ENCODE assay signal across 25 cellular contexts in genomic region chr6:142752348-142752747, GRCh38.
"Had no signal": no experiment of that assay in that cellular context is flagged by ENCODE, and none has a peak within 500 bp of the region (broad histone marks: within the 10 kb centered on the region; RNA-seq: fewer than 3 reads in every experiment).

No MANE protein-coding gene starts in this region.

- H3K27me3 ChIP-seq: left lung, ovary, right atrium auricular region, spleen, suprapubic skin, tibial artery, upper lobe of right lung had no signal

- H3K9me3 ChIP-seq: left lung, lower lobe of right lung, ovary, right atrium auricular region, spleen, suprapubic skin, thoracic aorta, tibial artery, upper lobe of right lung had no signal

- H3K27ac Mint-ChIP-seq: natural killer cell treated with Interleukin-12 subunit alpha and Interleukin-12 subunit beta and Interleukin-15 and Interleukin-18, amount 100 ng/mL, for 72 hours; progenitor cell of endocrine pancreas had no signal

- H3K9me3 Mint-ChIP-seq: naive B cell; natural killer cell treated with Interleukin-12 subunit alpha and Interleukin-12 subunit beta and Interleukin-15 and Interleukin-18, amount 100 ng/mL, for 72 hours; stimulated activated effector memory CD8-positive, alpha-beta T cell treated with anti-CD3 and anti-CD28 coated beads, Interleukin-12 subunit alpha, Interleukin-12 subunit beta, amount 100 ng/mL, for 72 hours; stimulated activated naive CD8-positive, alpha-beta T cell treated with anti-CD3 and anti-CD28 coated beads, Interleukin-15, Interleukin-2, amounts not matched to agents 100 ng/mL and 50 ng/mL, for 24 hours had no signal

- FAIRE-seq: urothelium cell line had no signal

- H3K27ac ChIP-seq: left lung, lower lobe of right lung, ovary, right atrium auricular region, skin epidermis, spleen, suprapubic skin, thoracic aorta, tibial artery, upper lobe of right lung had no signal

- H3K36me3 Mint-ChIP-seq: natural killer cell treated with Interleukin-12 subunit alpha and Interleukin-12 subunit beta and Interleukin-15 and Interleukin-18, amount 100 ng/mL, for 72 hours had no signal

- H3K4me1 ChIP-seq: left lung, lower lobe of right lung, right atrium auricular region, spleen, suprapubic skin, tibial artery, upper lobe of right lung had no signal

- H3K4me3 ChIP-seq: left lung, lower lobe of right lung, ovary, right atrium auricular region, skin epidermis, spleen, suprapubic skin, thoracic aorta, tibial artery, upper lobe of right lung had no signal

- ATAC-seq: left colon; left lung; lower lobe of right lung; natural killer cell treated with Interleukin-12 subunit alpha and Interleukin-12 subunit beta and Interleukin-15 and Interleukin-18, amount 100 ng/mL, for 72 hours; sciatic nerve; stimulated activated effector memory CD8-positive, alpha-beta T cell treated with anti-CD3 and anti-CD28 coated beads, Interleukin-12 subunit alpha, Interleukin-12 subunit beta, amount 100 ng/mL, for 72 hours; upper lobe of right lung had no signal

- H3K4me3 Mint-ChIP-seq: naive B cell; natural killer cell treated with Interleukin-12 subunit alpha and Interleukin-12 subunit beta and Interleukin-15 and Interleukin-18, amount 100 ng/mL, for 72 hours; stimulated activated effector memory CD8-positive, alpha-beta T cell treated with anti-CD3 and anti-CD28 coated beads, Interleukin-12 subunit alpha, Interleukin-12 subunit beta, amount 100 ng/mL, for 72 hours; stimulated activated naive CD8-positive, alpha-beta T cell treated with anti-CD3 and anti-CD28 coated beads, Interleukin-15, Interleukin-2, amounts not matched to agents 100 ng/mL and 50 ng/mL, for 24 hours had no signal

- H3K36me3 ChIP-seq: ovary had no signal

- DNase-seq: hippocampal formation; kidney; left colon; left lung; lower lobe of right lung; mammary epithelial cell; mesenchymal stem cell; naive B cell; ovary; spleen; stimulated activated CD4-positive, alpha-beta T cell treated with anti-CD3 and anti-CD28 coated beads, Interleukin-4, amount 100 ng/mL, for 24 hours; stimulated activated naive CD4-positive, alpha-beta T cell; tibial artery; trophoblast cell; upper lobe of right lung had no signal

- H3K27me3 Mint-ChIP-seq: naive B cell; natural killer cell treated with Interleukin-12 subunit alpha and Interleukin-12 subunit beta and Interleukin-15 and Interleukin-18, amount 100 ng/mL, for 72 hours; stimulated activated naive CD8-positive, alpha-beta T cell treated with anti-CD3 and anti-CD28 coated beads, Interleukin-15, Interleukin-2, amounts not matched to agents 100 ng/mL and 50 ng/mL, for 24 hours had no signal
